16 cellular contexts compared by ENCODE assay signal in genomic region chr2:227363756-227364155, GRCh38. TPM values are rescaled to one million over a fixed set of nuclear protein-coding genes. Genes with fewer than 3 reads are reported as not detected.
DNase-seq lines count a peak whose midpoint lies in the region; ATAC-seq, FAIRE-seq and TF ChIP-seq lines count a peak whose summit lies in the region.
"Had no signal": no experiment of that assay in that cellular context is flagged by ENCODE, and none has a peak within 500 bp of the region (broad histone marks: within the 10 kb centered on the region; RNA-seq: fewer than 3 reads in every experiment).

No MANE protein-coding gene starts in this region.

- peaks cover 20% of the 10 kb centered on the region for H3K36me3 Mint-ChIP-seq in stimulated activated memory B cell treated with anti-CD40 and anti-IgM and Interleukin-4, amounts not matched to agents 10 μg/mL and 1 μg/mL and 100 μg/mL, for 72 hours

- peaks cover 7% of the 10 kb centered on the region for H3K36me3 ChIP-seq in brain microvascular endothelial cell (replicated peaks)

- ATAC-seq in HG03159 (IDR thresholded peaks at IDR 0.05; ENCODE audit: unreplicated experiment) = no peak
- ATAC-seq in stimulated activated memory B cell treated with anti-CD40 and anti-IgM and Interleukin-4, amounts not matched to agents 10 μg/mL and 1 μg/mL and 100 μg/mL, for 72 hours = no peak
- ATAC-seq: stimulated activated naive CD8-positive, alpha-beta T cell treated with anti-CD3 and anti-CD28 coated beads, Interleukin-15, amount 100 ng/mL, for 72 hours had no signal

- H3K4me3 ChIP-seq in Jurkat, Clone E6-1 (ENCODE audit: low read length) = no peak overlapping the region
- no peak overlapping the region for H3K4me3 ChIP-seq in brain microvascular endothelial cell (ENCODE audit: low read depth, low read length)
- H3K4me3 ChIP-seq: adrenal gland had no signal

- H3K9me3 Mint-ChIP-seq in stimulated activated memory B cell treated with anti-CD40 and anti-IgM and Interleukin-4, amounts not matched to agents 10 μg/mL and 1 μg/mL and 100 μg/mL, for 72 hours = no peaks in the 10 kb centered on the region
- H3K9me3 Mint-ChIP-seq: nephron; stimulated activated naive CD8-positive, alpha-beta T cell treated with anti-CD3 and anti-CD28 coated beads, Interleukin-15, amount 100 ng/mL, for 72 hours had no signal

- no peak overlapping the region for H3K27ac ChIP-seq in brain microvascular endothelial cell
- H3K27ac ChIP-seq: adrenal gland had no signal

- FAIRE-seq in D721Med (lab: Jason Lieb, UNC) = no peak
- FAIRE-seq: endometrium had no signal

- TF ChIP-seq CTCF in D721Med (IDR thresholded peaks at IDR 0.05; ENCODE audit: insufficient read depth, missing control alignments) (peak; percentile 23), brain microvascular endothelial cell (IDR thresholded peaks at IDR 0.05; ENCODE audit: low read depth, low read length, missing control alignments) (peak; percentile 34)

- in situ Hi-C loops in brain microvascular endothelial cell (cut with HindIII; ENCODE audit: low pct_ligation_motif_present, low sequenced_read_pairs) = no loop called here

- H3K4me3 Mint-ChIP-seq in stimulated activated memory B cell treated with anti-CD40 and anti-IgM and Interleukin-4, amounts not matched to agents 10 μg/mL and 1 μg/mL and 100 μg/mL, for 72 hours = no peak overlapping the region
- H3K4me3 Mint-ChIP-seq: nephron; stimulated activated naive CD8-positive, alpha-beta T cell treated with anti-CD3 and anti-CD28 coated beads, Interleukin-15, amount 100 ng/mL, for 72 hours had no signal

- no peaks in the 10 kb centered on the region for H3K27me3 ChIP-seq in brain microvascular endothelial cell (replicated peaks)
- H3K27me3 ChIP-seq: adrenal gland had no signal

- no peak overlapping the region for H3K27ac Mint-ChIP-seq in stimulated activated memory B cell treated with anti-CD40 and anti-IgM and Interleukin-4, amounts not matched to agents 10 μg/mL and 1 μg/mL and 100 μg/mL, for 72 hours
- H3K27ac Mint-ChIP-seq: nephron; stimulated activated naive CD8-positive, alpha-beta T cell treated with anti-CD3 and anti-CD28 coated beads, Interleukin-15, amount 100 ng/mL, for 72 hours had no signal

- DNase-seq in D721Med (ENCODE audit: insufficient read length, low spot score) (no peak), brain microvascular endothelial cell (no peak), medulla oblongata (ENCODE audit: extremely low spot score) (peak; percentile 34), DMS79 (lab: John Stamatoyannopoulos, UW) (no peak), NCI-H1417 (lab: John Stamatoyannopoulos, UW) (no peak)
- DNase-seq in Jurkat, Clone E6-1 (ENCODE audit: low read depth, low spot score) = peak; percentile 8
- DNase-seq: activated CD8-positive, alpha-beta memory T cell treated with anti-CD3 and anti-CD28 coated beads for 24 hours; adrenal gland; Kasumi-1; NCI-H526; stimulated activated naive CD8-positive, alpha-beta T cell treated with anti-CD3 and anti-CD28 coated beads, Interleukin-15, amount 100 ng/mL, for 72 hours; SW 1271 had no signal

- no peaks in the 10 kb centered on the region for H3K27me3 Mint-ChIP-seq in stimulated activated memory B cell treated with anti-CD40 and anti-IgM and Interleukin-4, amounts not matched to agents 10 μg/mL and 1 μg/mL and 100 μg/mL, for 72 hours
- H3K27me3 Mint-ChIP-seq: stimulated activated naive CD8-positive, alpha-beta T cell treated with anti-CD3 and anti-CD28 coated beads, Interleukin-15, amount 100 ng/mL, for 72 hours had no signal

- no peaks in the 10 kb centered on the region for H3K4me1 Mint-ChIP-seq in stimulated activated memory B cell treated with anti-CD40 and anti-IgM and Interleukin-4, amounts not matched to agents 10 μg/mL and 1 μg/mL and 100 μg/mL, for 72 hours

RNA-seq across cellular contexts. Expression of gene TM4SF20, which starts 15.3 kb away (rescaled TPM):
- polyA plus RNA-seq in Jurkat, Clone E6-1 (2012; ENCODE audit: insufficient read depth, insufficient read length) = not detected
- polyA plus RNA-seq: adrenal gland had no signal

RNA-seq across cellular contexts. Expression of gene SCYGR1, which starts 24.0 kb away (rescaled TPM):
- polyA plus RNA-seq in Jurkat, Clone E6-1 (2012; ENCODE audit: insufficient read depth, insufficient read length) = not detected
- polyA plus RNA-seq: adrenal gland had no signal

RNA-seq across cellular contexts. Expression of gene MFF, which starts 38.7 kb away (rescaled TPM):
- 123 TPM for polyA plus RNA-seq in Jurkat, Clone E6-1 (2012; ENCODE audit: insufficient read depth, insufficient read length)

Comparison
In these comparisons a context has a peak if more than half of its experiments do, and no peak if none do; other contexts are left out.
1. DNase-seq: peak in Jurkat, Clone E6-1 (single experiment) and medulla oblongata (single experiment); none in D721Med (single experiment), brain microvascular endothelial cell (single experiment), DMS79 (single experiment) and NCI-H1417 (0 of 3).